In the genomic region with DNA sequence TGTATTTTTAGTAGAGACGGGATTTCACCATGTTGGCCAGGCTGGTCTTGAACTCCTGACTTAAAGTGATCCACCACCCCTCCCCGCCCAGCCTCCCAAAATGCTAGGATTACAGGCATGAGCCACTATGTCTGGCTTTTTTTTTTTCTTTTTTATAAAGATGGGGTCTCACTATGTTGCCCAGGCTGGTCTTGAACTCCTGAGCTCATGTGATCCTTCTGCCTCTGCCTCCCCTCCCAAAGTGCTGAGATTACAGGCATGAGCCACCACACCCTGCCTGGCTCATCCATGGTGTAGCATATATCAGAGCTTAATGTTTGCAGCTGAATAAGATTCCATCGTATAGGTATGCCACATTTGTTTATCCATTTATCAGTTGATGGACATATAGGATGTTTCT, we compare ENCODE assay signal across 1 cellular context. TPM values are rescaled to one million over a fixed set of nuclear protein-coding genes. Genes with fewer than 3 reads are reported as not detected.
"Had no signal": no experiment of that assay in that cellular context is flagged by ENCODE, and none has a peak within 500 bp of the region (broad histone marks: within the 10 kb centered on the region; RNA-seq: fewer than 3 reads in every experiment).

No MANE protein-coding gene starts in this region.

RNA-seq across cellular contexts. Expression of a gene that starts 55.9 kb away (rescaled TPM):
- polyA plus RNA-seq: cardiac muscle cell had no signal
